ENCODE assay signal across 10 cellular contexts in genomic region chr10:131094406-131095108, GRCh38.
DNase-seq lines count a peak whose midpoint lies in the region; ATAC-seq and TF ChIP-seq lines count a peak whose summit lies in the region.
"Had no signal": no experiment of that assay in that cellular context is flagged by ENCODE, and none has a peak within 500 bp of the region (broad histone marks: within the 10 kb centered on the region; RNA-seq: fewer than 3 reads in every experiment).

No MANE protein-coding gene starts in this region.

- TF ChIP-seq POLR2A in prostate gland (IDR thresholded peaks at IDR 0.05) = no peak

- H3K4me1 ChIP-seq in prostate gland (replicated peaks) = no peaks in the 10 kb centered on the region

- no peaks in the 10 kb centered on the region for H3K9me3 ChIP-seq in prostate gland

- ATAC-seq in left cardiac atrium = peak; percentile 67 to 89
- no peak for ATAC-seq in HG03571 (IDR thresholded peaks at IDR 0.05; ENCODE audit: unreplicated experiment)

- H3K36me3 ChIP-seq in prostate gland = no peaks in the 10 kb centered on the region

- peak overlapping the region in 1 of 2 donors; percentile 30 for H3K27ac ChIP-seq in prostate gland

- intact Hi-C loops in left cardiac atrium (cut with DNase I) = no loop called here
- intact Hi-C loops in prostate gland (cut with DNase I) = no loop called here

- TF ChIP-seq CTCF in prostate gland (IDR thresholded peaks at IDR 0.05) = no peak

- no peak overlapping the region for H3K4me3 ChIP-seq in prostate gland

- DNase-seq in HK-2 (ENCODE audit: unreplicated experiment) (peak; percentile 7), NCI-H748 treated with DMSO at 0.1 percent for 48 hours (lab: John Stamatoyannopoulos, UW) (peak; percentile 22), left cardiac atrium (no peak), prostate gland (ENCODE audit: low spot score) (peak; percentile 69), SK-N-DZ (ENCODE audit: low spot score) (no peak), NCI-H1092 treated with DMSO at 0.1 percent for 48 hours (lab: John Stamatoyannopoulos, UW) (no peak)
- DNase-seq in activated CD4-positive, alpha-beta T cell treated with anti-CD3 and anti-CD28 coated beads for 48 hours = no peak
- DNase-seq: dermis blood vessel endothelial cell, SW 1271 had no signal

- H3K27me3 ChIP-seq in prostate gland (replicated peaks; ENCODE audit: insufficient read depth) = no peaks in the 10 kb centered on the region

- 15% methylated on average over 16 of the region's 16 CpGs for WGBS in prostate gland

Comparison
In these comparisons a context has a peak if more than half of its experiments do, and no peak if none do; other contexts are left out.
1. DNase-seq: peak in HK-2 (single experiment), NCI-H748 treated with DMSO at 0.1 percent for 48 hours (single experiment) and prostate gland (single experiment); none in left cardiac atrium (single experiment), SK-N-DZ (single experiment), NCI-H1092 treated with DMSO at 0.1 percent for 48 hours (single experiment) and activated CD4-positive, alpha-beta T cell treated with anti-CD3 and anti-CD28 coated beads for 48 hours (single experiment).